In genomic region chr12:126608607-126609175, GRCh38 we compare ENCODE assay signal across 1 cellular context.
TF ChIP-seq lines count a peak whose summit lies in the region.

No MANE protein-coding gene starts in this region.

TF ChIP-seq in HepG2, 621 proteins besides CTCF, POLR2A, EP300 and RAD21 (continued from another document):
- TF ChIP-seq ARID2 (CRISPR knock-in tag; IDR thresholded peaks at IDR 0.05; ENCODE audit: borderline replicate concordance), result no peak
- no peak for TF ChIP-seq SIX1 (CRISPR knock-in tag; IDR thresholded peaks at IDR 0.05; ENCODE audit: borderline replicate concordance)
- TF ChIP-seq ZNF317 (CRISPR knock-in tag; IDR thresholded peaks at IDR 0.05), result no peak
- TF ChIP-seq MAFG (CRISPR knock-in tag; IDR thresholded peaks at IDR 0.05), result no peak
- TF ChIP-seq TGIF2 (CRISPR knock-in tag; IDR thresholded peaks at IDR 0.05), result no peak
- TF ChIP-seq GLI4 (CRISPR knock-in tag; IDR thresholded peaks at IDR 0.05; ENCODE audit: borderline replicate concordance), result no peak
- TF ChIP-seq CBX1 (IDR thresholded peaks at IDR 0.05; ENCODE audit: low read depth), result no peak
- TF ChIP-seq CENPBD1 (CRISPR knock-in tag; IDR thresholded peaks at IDR 0.05; ENCODE audit: borderline replicate concordance, low read depth), result no peak
- TF ChIP-seq REPIN1 (CRISPR knock-in tag; IDR thresholded peaks at IDR 0.05; ENCODE audit: borderline replicate concordance, low read depth), result no peak
- TF ChIP-seq ZNF12 (CRISPR knock-in tag; IDR thresholded peaks at IDR 0.05), result no peak
